Comparison of ENCODE assay signal across 3 cellular contexts in the genomic region with DNA sequence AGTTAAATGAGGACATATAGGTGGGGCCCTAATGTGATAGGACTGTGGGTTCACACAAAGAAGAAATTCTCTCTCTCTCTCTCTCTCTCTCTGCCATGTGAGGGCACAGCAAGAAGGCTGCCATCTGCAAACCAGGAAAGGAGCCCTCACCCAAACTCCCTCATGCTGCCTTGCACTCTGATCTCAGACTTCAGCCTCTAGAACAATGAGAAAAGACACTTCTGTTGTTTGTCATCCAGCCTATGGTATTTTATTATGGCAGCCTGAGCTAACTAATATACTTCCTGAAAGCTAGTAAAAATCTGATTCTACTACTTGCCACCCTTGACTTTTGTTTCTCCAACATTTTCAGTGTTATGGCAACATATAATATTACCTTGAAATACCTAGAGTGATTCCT.
"Had no signal": no experiment of that assay in that cellular context is flagged by ENCODE, and none has a peak within 500 bp of the region (broad histone marks: within the 10 kb centered on the region; RNA-seq: fewer than 3 reads in every experiment).

No MANE protein-coding gene starts in this region.

- H3K4me3 ChIP-seq: GM12878 had no signal

- ATAC-seq: GM12878 had no signal

- DNase-seq: GDM1, GF-D8 had no signal
